ENCODE assay signal across 1 cellular context in genomic region chr6:33297406-33297955, GRCh38.
A peak's percentile ranks its signal among the peaks of the same experiment; 100 is the strongest.
TF ChIP-seq lines count a peak whose summit lies in the region.

No MANE protein-coding gene starts in this region.

TF ChIP-seq in HepG2, 621 proteins besides CTCF, POLR2A, EP300 and RAD21 (continued from another document and continues in another):
- TF ChIP-seq ZFX (CRISPR knock-in tag; IDR thresholded peaks at IDR 0.05; ENCODE audit: low read depth) (0 out of 2 replicates have a peak, but pooled peaks have one; percentile 44), MYC (CRISPR knock-in tag; IDR thresholded peaks at IDR 0.05; ENCODE audit: borderline replicate concordance) (peak; percentile 42; the same call in 1 of the 2 replicates), REXO4 (CRISPR knock-in tag; IDR thresholded peaks at IDR 0.05; ENCODE audit: borderline replicate concordance) (no peak), ASH2L (IDR thresholded peaks at IDR 0.05; ENCODE audit: insufficient read length, low read depth, low read length) (peak; percentile 26), HOXA5 (CRISPR knock-in tag; IDR thresholded peaks at IDR 0.05) (no peak; the same call in 1 of the 2 replicates), MAZ (IDR thresholded peaks at IDR 0.05; ENCODE audit: borderline replicate concordance, low read depth, low read length) (0 out of 2 replicates have a peak, but pooled peaks have one; percentile 56), MAZ (CRISPR knock-in tag; IDR thresholded peaks at IDR 0.05; ENCODE audit: low read depth) (no peak), TGIF2 (CRISPR knock-in tag; IDR thresholded peaks at IDR 0.05) (0 out of 2 replicates have a peak, but pooled peaks have one; percentile 13), LCORL (IDR thresholded peaks at IDR 0.05) (no peak), LCORL (CRISPR knock-in tag; IDR thresholded peaks at IDR 0.05) (peak; percentile 73), GFI1 (CRISPR knock-in tag; IDR thresholded peaks at IDR 0.05; ENCODE audit: borderline replicate concordance) (0 out of 2 replicates have a peak, but pooled peaks have one; percentile 49), ZNF33B (CRISPR knock-in tag; IDR thresholded peaks at IDR 0.05) (0 out of 2 replicates have a peak, but pooled peaks have one; percentile 84), ZNF572 (CRISPR knock-in tag; IDR thresholded peaks at IDR 0.05) (peak; percentile 53; the same call in 1 of the 2 replicates), HNRNPL (IDR thresholded peaks at IDR 0.05; ENCODE audit: low read depth, low read length) (no peak), USF2 (IDR thresholded peaks at IDR 0.05; ENCODE audit: low read depth, low read length) (peak; percentile 76), USF2 (CRISPR knock-in tag; IDR thresholded peaks at IDR 0.05; ENCODE audit: borderline replicate concordance) (peak; percentile 92; the same call in 1 of the 2 replicates), POLR2AphosphoS5 (IDR thresholded peaks at IDR 0.05; ENCODE audit: low read depth, low read length) (peak; percentile 45; the same call in 1 of the 2 replicates), DRAP1 (CRISPR knock-in tag; IDR thresholded peaks at IDR 0.05) (no peak), ZNF891 (CRISPR knock-in tag; IDR thresholded peaks at IDR 0.05) (peak; percentile 82; the same call in 1 of the 2 replicates), NR2C2 (CRISPR knock-in tag; IDR thresholded peaks at IDR 0.05; ENCODE audit: borderline replicate concordance) (peak; percentile 33; the same call in 1 of the 2 replicates), SAP130 (CRISPR knock-in tag; IDR thresholded peaks at IDR 0.05; ENCODE audit: low read depth) (peak; percentile 17; the same call in 1 of the 2 replicates), NFIB (CRISPR knock-in tag; IDR thresholded peaks at IDR 0.05; ENCODE audit: borderline replicate concordance) (no peak), ZNF18 (CRISPR knock-in tag; IDR thresholded peaks at IDR 0.05; ENCODE audit: insufficient replicate concordance) (peak; percentile 30), ZBTB42 (CRISPR knock-in tag; IDR thresholded peaks at IDR 0.05) (0 out of 2 replicates have a peak, but pooled peaks have one; percentile 15), MTA3 (CRISPR knock-in tag; IDR thresholded peaks at IDR 0.05) (no peak), PHF21A (CRISPR knock-in tag; IDR thresholded peaks at IDR 0.05) (no peak), ZBTB10 (CRISPR knock-in tag; IDR thresholded peaks at IDR 0.05; ENCODE audit: borderline replicate concordance) (peak; percentile 24; the same call in 1 of the 2 replicates), ARNTL (CRISPR knock-in tag; IDR thresholded peaks at IDR 0.05) (peak; percentile 66), AGO1 (IDR thresholded peaks at IDR 0.05; ENCODE audit: low read depth, low read length, poor library complexity, severe bottlenecking) (peak; percentile 47), HNF1B (CRISPR knock-in tag; IDR thresholded peaks at IDR 0.05) (peak; percentile 6; the same call in 1 of the 2 replicates), CHD2 (IDR thresholded peaks at IDR 0.05; ENCODE audit: low read depth, low read length) (no peak), CBX2 (IDR thresholded peaks at IDR 0.05; ENCODE audit: low read depth, low read length) (no peak), CBX2 (CRISPR knock-in tag; IDR thresholded peaks at IDR 0.05; ENCODE audit: low read depth) (0 out of 2 replicates have a peak, but pooled peaks have one; percentile 31), ZBTB8A (CRISPR knock-in tag; IDR thresholded peaks at IDR 0.05; ENCODE audit: borderline replicate concordance, low read depth) (no peak), ZGPAT (CRISPR knock-in tag; IDR thresholded peaks at IDR 0.05) (0 out of 2 replicates have a peak, but pooled peaks have one; percentile 18), SP2 (CRISPR knock-in tag; IDR thresholded peaks at IDR 0.05) (0 out of 2 replicates have a peak, but pooled peaks have one; percentile 9), SPEN (CRISPR knock-in tag; IDR thresholded peaks at IDR 0.05; ENCODE audit: low read depth) (0 out of 2 replicates have a peak, but pooled peaks have one; percentile 27), MTA1 (CRISPR knock-in tag; IDR thresholded peaks at IDR 0.05; ENCODE audit: borderline replicate concordance) (peak; percentile 8; the same call in 1 of the 2 replicates), KDM2A (CRISPR knock-in tag; IDR thresholded peaks at IDR 0.05; ENCODE audit: borderline replicate concordance, low read depth) (0 out of 2 replicates have a peak, but pooled peaks have one; percentile 5), ZNF501 (CRISPR knock-in tag; IDR thresholded peaks at IDR 0.05) (no peak; the same call in 1 of the 2 replicates), PAXIP1 (CRISPR knock-in tag; conservative IDR thresholded peaks at IDR 0.05) (peak; percentile 44), HMGXB3 (CRISPR knock-in tag; IDR thresholded peaks at IDR 0.05; ENCODE audit: borderline replicate concordance) (no peak)
